In genomic region chr6:155163616-155164015, GRCh38 we compare ENCODE assay signal across 4 cellular contexts.
TF ChIP-seq lines count a peak whose summit lies in the region.

No MANE protein-coding gene starts in this region.

TF ChIP-seq in HepG2, 621 proteins besides CTCF, POLR2A, EP300 and RAD21:
- TF ChIP-seq MAFK (conservative IDR thresholded peaks at IDR 0.05 in 1 of 2, IDR thresholded peaks at IDR 0.05 in 1 of 2; ENCODE audit: low read length in 2 of 2) (peak; percentile 69 to 78), MAFF (IDR thresholded peaks at IDR 0.05; ENCODE audit: low read depth, low read length) (peak; percentile 76), ZNF543 (CRISPR knock-in tag; IDR thresholded peaks at IDR 0.05) (no peak)

TF ChIP-seq in IMR-90, 13 proteins besides CTCF, POLR2A, EP300 and RAD21:
- TF ChIP-seq NFE2L2 (IDR thresholded peaks at IDR 0.05; ENCODE audit: low read depth, low read length) (no peak), RCOR1 (IDR thresholded peaks at IDR 0.05; ENCODE audit: insufficient replicate concordance, low read length) (no peak), MAFK (IDR thresholded peaks at IDR 0.05; ENCODE audit: low read depth, low read length) (peak; percentile 38; the same call in 1 of the 2 replicates)

TF ChIP-seq in K562, 482 proteins besides CTCF, POLR2A, EP300 and RAD21:
- no peak for TF ChIP-seq PRPF4 (IDR thresholded peaks at IDR 0.05; ENCODE audit: insufficient read depth, low read depth, low read length, poor library complexity, severe bottlenecking)
- TF ChIP-seq RFX1 (IDR thresholded peaks at IDR 0.05), result no peak
- no peak for TF ChIP-seq HBP1 (CRISPR knock-in tag; IDR thresholded peaks at IDR 0.05)
- TF ChIP-seq STAT6 (CRISPR knock-in tag; IDR thresholded peaks at IDR 0.05), result no peak
- TF ChIP-seq CTBP1 (IDR thresholded peaks at IDR 0.05; ENCODE audit: borderline replicate concordance), result no peak
- TF ChIP-seq RHOXF2B (CRISPR knock-in tag; conservative IDR thresholded peaks at IDR 0.05), result no peak
- peak; percentile 64 for TF ChIP-seq C11orf30 (IDR thresholded peaks at IDR 0.05; ENCODE audit: low read depth)
- TF ChIP-seq POLR2G (IDR thresholded peaks at IDR 0.05; ENCODE audit: low read depth, low read length), result no peak
- no peak for TF ChIP-seq ZNF778 (CRISPR knock-in tag; IDR thresholded peaks at IDR 0.05)
- TF ChIP-seq ZNF232 (CRISPR knock-in tag; IDR thresholded peaks at IDR 0.05), result no peak
- no peak for TF ChIP-seq NBN (IDR thresholded peaks at IDR 0.05; ENCODE audit: low read depth)
- TF ChIP-seq TRIM24 (IDR thresholded peaks at IDR 0.05), result no peak
- TF ChIP-seq MAFG (tag; conservative IDR thresholded peaks at IDR 0.05), result peak; percentile 68
- TF ChIP-seq ZNF316 (IDR thresholded peaks at IDR 0.05), result peak; percentile 76
- peak; percentile 51 for TF ChIP-seq MAFF (IDR thresholded peaks at IDR 0.05; ENCODE audit: low read length)
- TF ChIP-seq BACH1 (tag; IDR thresholded peaks at IDR 0.05), result no peak
- no peak for TF ChIP-seq MLLT1 (IDR thresholded peaks at IDR 0.05)
- no peak for TF ChIP-seq SUPT5H (IDR thresholded peaks at IDR 0.05)
TF ChIP-seq in K562: peak in this region for 4.

TF ChIP-seq in GM23338, 12 proteins besides CTCF, POLR2A, EP300 and RAD21:
- TF ChIP-seq REST (IDR thresholded peaks at IDR 0.05; ENCODE audit: unreplicated experiment), result no peak
- TF ChIP-seq ZNF114 (CRISPR knock-in tag; IDR thresholded peaks at IDR 0.05), result no peak
- TF ChIP-seq STAT1 (IDR thresholded peaks at IDR 0.05; ENCODE audit: unreplicated experiment), result no peak
- no peak for TF ChIP-seq ZNF331 (CRISPR knock-in tag; IDR thresholded peaks at IDR 0.05; ENCODE audit: low read depth)
- TF ChIP-seq JUNB (IDR thresholded peaks at IDR 0.05; ENCODE audit: unreplicated experiment), result no peak
- no peak for TF ChIP-seq ZNF462 (CRISPR knock-in tag; IDR thresholded peaks at IDR 0.05)
- no peak for TF ChIP-seq CREB1 (CRISPR knock-in tag; IDR thresholded peaks at IDR 0.05; ENCODE audit: low read depth)
- TF ChIP-seq EZH2 (IDR thresholded peaks at IDR 0.05; ENCODE audit: low read depth, unreplicated experiment), result no peak
- no peak for TF ChIP-seq ETS1 (IDR thresholded peaks at IDR 0.05)
- TF ChIP-seq POLR2AphosphoS5 (IDR thresholded peaks at IDR 0.05; ENCODE audit: low read depth), result no peak
- TF ChIP-seq NANOG (IDR thresholded peaks at IDR 0.05; ENCODE audit: borderline replicate concordance), result no peak
- TF ChIP-seq EZH2phosphoT487 (IDR thresholded peaks at IDR 0.05; ENCODE audit: unreplicated experiment), result no peak
